In genomic region chr6:21150644-21151043, GRCh38 we compare ENCODE assay signal across 20 cellular contexts.
"Had no signal": no experiment of that assay in that cellular context is flagged by ENCODE, and none has a peak within 500 bp of the region (broad histone marks: within the 10 kb centered on the region; RNA-seq: fewer than 3 reads in every experiment).

No MANE protein-coding gene starts in this region.

- H3K4me1 Mint-ChIP-seq: stimulated activated memory B cell treated with anti-CD40 and anti-IgM and Interleukin-4, amounts not matched to agents 10 μg/mL and 1 μg/mL and 100 μg/mL, for 72 hours had no signal

- H3K27ac Mint-ChIP-seq: dendritic cell treated with granulocyte-macrophage colony-stimulating factor and Interleukin-4, amounts not matched to agents 40 ng/mL and 50 ng/mL, for 4 days; effector memory CD8-positive, alpha-beta T cell; naive thymus-derived CD8-positive, alpha-beta T cell; stimulated activated memory B cell treated with anti-CD40 and anti-IgM and Interleukin-4, amounts not matched to agents 10 μg/mL and 1 μg/mL and 100 μg/mL, for 72 hours; stimulated activated naive CD8-positive, alpha-beta T cell treated with anti-CD3 and anti-CD28 coated beads, Interleukin-15, Interleukin-2, amounts not matched to agents 100 ng/mL and 50 ng/mL, for 24 hours had no signal

- H3K4me3 Mint-ChIP-seq: dendritic cell treated with granulocyte-macrophage colony-stimulating factor and Interleukin-4, amounts not matched to agents 40 ng/mL and 50 ng/mL, for 4 days; effector memory CD8-positive, alpha-beta T cell; naive thymus-derived CD8-positive, alpha-beta T cell; stimulated activated memory B cell treated with anti-CD40 and anti-IgM and Interleukin-4, amounts not matched to agents 10 μg/mL and 1 μg/mL and 100 μg/mL, for 72 hours; stimulated activated naive CD8-positive, alpha-beta T cell treated with anti-CD3 and anti-CD28 coated beads, Interleukin-15, Interleukin-2, amounts not matched to agents 100 ng/mL and 50 ng/mL, for 24 hours had no signal

- H3K4me3 ChIP-seq: esophagus squamous epithelium, gastroesophageal sphincter, mucosa of descending colon, spleen, testis, transverse colon had no signal

- H3K9me3 Mint-ChIP-seq: dendritic cell treated with granulocyte-macrophage colony-stimulating factor and Interleukin-4, amounts not matched to agents 40 ng/mL and 50 ng/mL, for 4 days; effector memory CD8-positive, alpha-beta T cell; naive thymus-derived CD8-positive, alpha-beta T cell; stimulated activated memory B cell treated with anti-CD40 and anti-IgM and Interleukin-4, amounts not matched to agents 10 μg/mL and 1 μg/mL and 100 μg/mL, for 72 hours; stimulated activated naive CD8-positive, alpha-beta T cell treated with anti-CD3 and anti-CD28 coated beads, Interleukin-15, Interleukin-2, amounts not matched to agents 100 ng/mL and 50 ng/mL, for 24 hours had no signal

- H3K36me3 ChIP-seq: esophagus squamous epithelium, gastroesophageal sphincter, spleen, transverse colon had no signal

- H3K27me3 ChIP-seq: esophagus squamous epithelium, gastroesophageal sphincter, spleen, testis, transverse colon had no signal

- FAIRE-seq: colon had no signal

- ATAC-seq: effector memory CD8-positive, alpha-beta T cell; gastroesophageal sphincter; left colon; mucosa of descending colon; naive thymus-derived CD8-positive, alpha-beta T cell; sciatic nerve; stimulated activated memory B cell treated with anti-CD40 and anti-IgM and Interleukin-4, amounts not matched to agents 10 μg/mL and 1 μg/mL and 100 μg/mL, for 72 hours had no signal

- DNase-seq: cerebellar nuclear complex; effector memory CD8-positive, alpha-beta T cell; esophagus squamous epithelium; foreskin fibroblast; left colon; mammary epithelial cell; mucosa of descending colon; naive thymus-derived CD8-positive, alpha-beta T cell; spleen; stimulated activated CD4-positive, alpha-beta T cell treated with anti-CD3 and anti-CD28 coated beads, Interleukin-15, amount 100 ng/mL, for 24 hours; stimulated activated CD4-positive, alpha-beta T cell treated with anti-CD3 and anti-CD28 coated beads, Interleukin-1b, Interleukin-23, amount 100 ng/mL, for 48 hours; stimulated activated CD4-positive, alpha-beta T cell treated with anti-CD3 and anti-CD28 coated beads, Interleukin-4, amount 100 ng/mL, for 24 hours; testis; transverse colon had no signal

- H3K4me1 ChIP-seq: esophagus squamous epithelium, gastroesophageal sphincter, transverse colon had no signal

- H3K9me3 ChIP-seq: esophagus squamous epithelium, gastroesophageal sphincter, mucosa of descending colon, spleen, testis, transverse colon had no signal

- H3K27me3 Mint-ChIP-seq: dendritic cell treated with granulocyte-macrophage colony-stimulating factor and Interleukin-4, amounts not matched to agents 40 ng/mL and 50 ng/mL, for 4 days; effector memory CD8-positive, alpha-beta T cell; naive thymus-derived CD8-positive, alpha-beta T cell; stimulated activated memory B cell treated with anti-CD40 and anti-IgM and Interleukin-4, amounts not matched to agents 10 μg/mL and 1 μg/mL and 100 μg/mL, for 72 hours; stimulated activated naive CD8-positive, alpha-beta T cell treated with anti-CD3 and anti-CD28 coated beads, Interleukin-15, Interleukin-2, amounts not matched to agents 100 ng/mL and 50 ng/mL, for 24 hours had no signal

- H3K27ac ChIP-seq: esophagus squamous epithelium, gastroesophageal sphincter, spleen, transverse colon had no signal
